Comparison of ENCODE assay signal across 26 cellular contexts in genomic region chr5:110852541-110852940, GRCh38.
"Had no signal": no experiment of that assay in that cellular context is flagged by ENCODE, and none has a peak within 500 bp of the region (broad histone marks: within the 10 kb centered on the region; RNA-seq: fewer than 3 reads in every experiment).

No MANE protein-coding gene starts in this region.

- ATAC-seq: activated CD4-positive, alpha-beta T cell treated with anti-CD3 and anti-CD28 coated beads for 36 hours; activated CD4-positive, CD25-positive, alpha-beta regulatory T cell treated with anti-CD3 and anti-CD28 coated beads, Interleukin-2, amount 50 U/mL, for 24 hours; activated CD8-positive, alpha-beta T cell treated with anti-CD3 and anti-CD28 coated beads, Interleukin-2, amount 10 ng/mL, durations not matched to agents 7 days and 5 days; activated naive CD4-positive, alpha-beta T cell treated with anti-CD3 and anti-CD28 coated beads, Interleukin-2, amount 50 U/mL, for 72 hours; activated T-cell treated with anti-CD3 and anti-CD28 coated beads, Interleukin-2, amount 50 U/mL, for 4 hours; body of pancreas; Panc1; WTC11 had no signal

- H3K4me3 ChIP-seq: adrenal gland, body of pancreas, breast epithelium, SJSA1 had no signal

- H3K4me2 ChIP-seq: SK-N-SH had no signal

- H3K9me3 ChIP-seq: adrenal gland, body of pancreas, breast epithelium, SJSA1, SK-N-SH had no signal

- H3K27ac ChIP-seq: adrenal gland, body of pancreas, breast epithelium, SJSA1 had no signal

- H3K4me1 ChIP-seq: adrenal gland, body of pancreas, breast epithelium had no signal

- DNase-seq: activated CD4-positive, alpha-beta T cell treated with anti-CD3 and anti-CD28 coated beads for 36 hours; activated CD4-positive, alpha-beta T cell treated with anti-CD3 and anti-CD28 coated beads, Interleukin-2, amount 10 ng/mL, durations not matched to agents 7 days and 5 days; activated CD4-positive, alpha-beta T cell treated with anti-CD3 and anti-CD28 coated beads, Interleukin-2, amount 50 U/mL, for 48 hours; activated CD8-positive, alpha-beta T cell treated with anti-CD3 and anti-CD28 coated beads, Interleukin-2, amount 10 ng/mL, durations not matched to agents 7 days and 5 days; activated gamma-delta T cell treated with Interleukin-2 at 50 U/mL for 16 hours; activated naive CD4-positive, alpha-beta T cell treated with anti-CD3 and anti-CD28 coated beads for 36 hours; activated T-cell treated with anti-CD3 and anti-CD28 coated beads, Interleukin-2, amount 50 U/mL, for 4 hours; adrenal gland; body of pancreas; caudate nucleus; cerebellar nuclear complex; KG1; NCI-H1048; NCI-H1436 treated with DMSO at 0.1 percent for 48 hours; NCI-H1694 treated with DMSO at 0.1 percent for 48 hours; NCI-H2029; NCI-H345; NCI-H524 treated with DMSO at 0.1 percent for 48 hours; SHP77 treated with DMSO at 0.1 percent for 48 hours; SK-N-SH had no signal

- H3K36me3 ChIP-seq: adrenal gland, breast epithelium, SJSA1 had no signal

- H3K9me2 ChIP-seq: SK-N-SH had no signal

- H3K27me3 ChIP-seq: adrenal gland, body of pancreas, breast epithelium, SJSA1 had no signal

- H3K9ac ChIP-seq: SK-N-SH had no signal
